In genomic region chr1:36279789-36280296, GRCh38 we compare ENCODE assay signal across 2 cellular contexts.
TF ChIP-seq lines count a peak whose summit lies in the region.

No MANE protein-coding gene starts in this region.

TF ChIP-seq in HEK293, 187 proteins besides CTCF, POLR2A, EP300 and RAD21:
- TF ChIP-seq ZNF121 (tag by site-specific recombination; IDR thresholded peaks at IDR 0.05): peak; percentile 55; the same call in 1 of the 2 replicates
- TF ChIP-seq ZNF514 (tag by site-specific recombination; IDR thresholded peaks at IDR 0.05): no peak
TF ChIP-seq in HEK293: peak in this region for 1.

TF ChIP-seq in GM12878, 131 proteins besides CTCF, POLR2A, EP300 and RAD21:
- no peak for TF ChIP-seq POLR2AphosphoS5 (IDR thresholded peaks at IDR 0.05; ENCODE audit: low read length)
- TF ChIP-seq PAX8 (IDR thresholded peaks at IDR 0.05): no peak
- no peak for TF ChIP-seq MXI1 (IDR thresholded peaks at IDR 0.05; ENCODE audit: low read depth, low read length)
- TF ChIP-seq BMI1 (IDR thresholded peaks at IDR 0.05; ENCODE audit: borderline replicate concordance): no peak
- TF ChIP-seq FOS (IDR thresholded peaks at IDR 0.05; ENCODE audit: borderline replicate concordance, extremely low read depth, insufficient read length): no peak
- TF ChIP-seq BHLHE40 (IDR thresholded peaks at IDR 0.05; ENCODE audit: borderline replicate concordance in 1 of 2, low read depth in 2 of 2, low read length in 1 of 2): no peak
- TF ChIP-seq YBX1 (IDR thresholded peaks at IDR 0.05): no peak
